ENCODE assay signal across 10 cellular contexts in genomic region chr3:88142094-88142624, GRCh38. TPM values are rescaled to one million over a fixed set of nuclear protein-coding genes. Genes with fewer than 3 reads are reported as not detected.
DNase-seq lines count a peak whose midpoint lies in the region; ATAC-seq and TF ChIP-seq lines count a peak whose summit lies in the region.
"Had no signal": no experiment of that assay in that cellular context is flagged by ENCODE, and none has a peak within 500 bp of the region (broad histone marks: within the 10 kb centered on the region; RNA-seq: fewer than 3 reads in every experiment).

No MANE protein-coding gene starts in this region.

- peaks cover 9% of the 10 kb centered on the region for H3K36me3 Mint-ChIP-seq in progenitor cell of endocrine pancreas (ENCODE audit: insufficient read depth)
- H3K36me3 Mint-ChIP-seq in activated CD4-positive, alpha-beta T cell treated with anti-CD3 and anti-CD28 coated beads, Interleukin-2, amount 10 ng/mL, durations not matched to agents 24 days and 14 days (ENCODE audit: low read depth): peaks cover 31% of the 10 kb centered on the region
- H3K36me3 Mint-ChIP-seq in CD8-positive, alpha-beta T cell: peaks cover 40% of the 10 kb centered on the region

- H3K27me3 ChIP-seq in CD8-positive, alpha-beta T cell (ENCODE audit: insufficient read depth, low read length): no peaks in the 10 kb centered on the region

- no peaks in the 10 kb centered on the region for H3K9me3 Mint-ChIP-seq in progenitor cell of endocrine pancreas (ENCODE audit: low read depth)
- no peaks in the 10 kb centered on the region for H3K9me3 Mint-ChIP-seq in activated CD4-positive, alpha-beta T cell treated with anti-CD3 and anti-CD28 coated beads, Interleukin-2, amount 10 ng/mL, durations not matched to agents 24 days and 14 days
- H3K9me3 Mint-ChIP-seq in CD8-positive, alpha-beta T cell: no peaks in the 10 kb centered on the region
- H3K9me3 Mint-ChIP-seq: activated CD4-positive, alpha-beta memory T cell treated with anti-CD3 and anti-CD28 coated beads, Interleukin-2, amount 10 ng/mL, durations not matched to agents 7 days and 5 days had no signal

- peaks cover 16% of the 10 kb centered on the region for H3K4me1 Mint-ChIP-seq in progenitor cell of endocrine pancreas (ENCODE audit: low read depth)
- peaks cover 4% of the 10 kb centered on the region for H3K4me1 Mint-ChIP-seq in activated CD4-positive, alpha-beta T cell treated with anti-CD3 and anti-CD28 coated beads, Interleukin-2, amount 10 ng/mL, durations not matched to agents 24 days and 14 days
- peaks cover 3% of the 10 kb centered on the region for H3K4me1 Mint-ChIP-seq in CD8-positive, alpha-beta T cell (ENCODE audit: low read depth)

- peak overlapping the region; percentile 84 for H3K27ac Mint-ChIP-seq in progenitor cell of endocrine pancreas
- no peak overlapping the region for H3K27ac Mint-ChIP-seq in activated CD4-positive, alpha-beta T cell treated with anti-CD3 and anti-CD28 coated beads, Interleukin-2, amount 10 ng/mL, durations not matched to agents 24 days and 14 days
- no peak overlapping the region for H3K27ac Mint-ChIP-seq in CD8-positive, alpha-beta T cell
- H3K27ac Mint-ChIP-seq: activated CD4-positive, alpha-beta memory T cell treated with anti-CD3 and anti-CD28 coated beads, Interleukin-2, amount 10 ng/mL, durations not matched to agents 7 days and 5 days had no signal

- intact Hi-C loops in activated CD4-positive, alpha-beta T cell treated with anti-CD3 and anti-CD28 coated beads, Interleukin-2, amount 10 ng/mL, durations not matched to agents 24 days and 14 days (cut with micrococcal nuclease): no loop called here
- intact Hi-C loops in CD8-positive, alpha-beta T cell (cut with DNase I, micrococcal nuclease): no loop called here

- no peak for DNase-seq in progenitor cell of endocrine pancreas (ENCODE audit: low spot score, unreplicated experiment)
- DNase-seq in activated CD4-positive, alpha-beta T cell treated with anti-CD3 and anti-CD28 coated beads, Interleukin-2, amount 10 ng/mL, durations not matched to agents 24 days and 14 days: no peak
- no peak for DNase-seq in CD8-positive, alpha-beta T cell
- DNase-seq: activated CD4-positive, alpha-beta memory T cell treated with anti-CD3 and anti-CD28 coated beads, Interleukin-2, amount 10 ng/mL, durations not matched to agents 7 days and 5 days; NCI-H2029 treated with DMSO at 0.1 percent for 48 hours; SHP77 treated with DMSO at 0.1 percent for 48 hours had no signal

- peak overlapping the region; percentile 17; the same call in 1 of the 2 replicates for H3K4me3 ChIP-seq in WI38 (ENCODE audit: low read depth, low read length)
- H3K4me3 ChIP-seq in CD8-positive, alpha-beta T cell (ENCODE audit: low read depth, low read length): no peak overlapping the region

- H3K27me3 Mint-ChIP-seq in progenitor cell of endocrine pancreas: no peaks in the 10 kb centered on the region
- no peaks in the 10 kb centered on the region for H3K27me3 Mint-ChIP-seq in activated CD4-positive, alpha-beta T cell treated with anti-CD3 and anti-CD28 coated beads, Interleukin-2, amount 10 ng/mL, durations not matched to agents 24 days and 14 days
- no peaks in the 10 kb centered on the region for H3K27me3 Mint-ChIP-seq in CD8-positive, alpha-beta T cell (ENCODE audit: low read depth)
- H3K27me3 Mint-ChIP-seq: activated CD4-positive, alpha-beta memory T cell treated with anti-CD3 and anti-CD28 coated beads, Interleukin-2, amount 10 ng/mL, durations not matched to agents 7 days and 5 days had no signal

- H3K27ac ChIP-seq in CD8-positive, alpha-beta T cell (ENCODE audit: low read depth, low read length): no peak overlapping the region

- H3K4me1 ChIP-seq in CD8-positive, alpha-beta T cell (ENCODE audit: insufficient read depth, low read length): no peaks in the 10 kb centered on the region

- H3K36me3 ChIP-seq in CD8-positive, alpha-beta T cell (ENCODE audit: insufficient read depth, low read length): peaks cover 11% of the 10 kb centered on the region

- CTCF ChIA-PET in CD8-positive, alpha-beta T cell (lab: Charles Lee): no interaction called here

- POLR2A ChIA-PET in CD8-positive, alpha-beta T cell (lab: Charles Lee): interaction anchor here (0.6 kb wide), 1 partner anchor 305 kb away, joined by 3 read pairs; no protein-coding TSS in a partner anchor

- ATAC-seq in GM18870 (IDR thresholded peaks at IDR 0.05; ENCODE audit: unreplicated experiment) (peak; percentile 54), HG02763 (IDR thresholded peaks at IDR 0.05; ENCODE audit: unreplicated experiment) (peak; percentile 60), GM21447 (IDR thresholded peaks at IDR 0.05; ENCODE audit: unreplicated experiment) (no peak)
- no peak for ATAC-seq in CD8-positive, alpha-beta T cell

- TF ChIP-seq CTCF in WI38 (IDR thresholded peaks at IDR 0.05; ENCODE audit: low read depth, low read length) (no peak), progenitor cell of endocrine pancreas (IDR thresholded peaks at IDR 0.05; ENCODE audit: unreplicated experiment) (no peak)
- no peak for TF ChIP-seq CTCF in CD8-positive, alpha-beta T cell (IDR thresholded peaks at IDR 0.05)

- no peaks in the 10 kb centered on the region for H3K9me3 ChIP-seq in CD8-positive, alpha-beta T cell (ENCODE audit: low read length)

- H3K4me3 Mint-ChIP-seq in progenitor cell of endocrine pancreas (ENCODE audit: low read depth): peak overlapping the region; percentile 49
- no peak overlapping the region for H3K4me3 Mint-ChIP-seq in activated CD4-positive, alpha-beta T cell treated with anti-CD3 and anti-CD28 coated beads, Interleukin-2, amount 10 ng/mL, durations not matched to agents 24 days and 14 days
- H3K4me3 Mint-ChIP-seq in CD8-positive, alpha-beta T cell: no peak overlapping the region
- H3K4me3 Mint-ChIP-seq: activated CD4-positive, alpha-beta memory T cell treated with anti-CD3 and anti-CD28 coated beads, Interleukin-2, amount 10 ng/mL, durations not matched to agents 7 days and 5 days had no signal

RNA-seq across cellular contexts. Expression of gene C3orf38, which starts 7.6 kb away (rescaled TPM):
- total RNA-seq in progenitor cell of endocrine pancreas: 30.7 and 35.4 TPM in 2 replicates
- 19.9 and 24.1 TPM in 2 replicates for total RNA-seq in activated CD4-positive, alpha-beta T cell treated with anti-CD3 and anti-CD28 coated beads, Interleukin-2, amount 10 ng/mL, durations not matched to agents 24 days and 14 days
- 10 to 100 TPM; 41.3 to 45.5 TPM for total RNA-seq in CD8-positive, alpha-beta T cell

Comparison
In these comparisons a context has a peak if more than half of its experiments do, and no peak if none do; other contexts are left out.
1. ATAC-seq: peak in GM18870 (single experiment) and HG02763 (single experiment); none in GM21447 (single experiment) and CD8-positive, alpha-beta T cell (single experiment).